15 cellular contexts compared by ENCODE assay signal in genomic region chr13:75725784-75726183, GRCh38.
DNase-seq lines count a peak whose midpoint lies in the region; ATAC-seq and TF ChIP-seq lines count a peak whose summit lies in the region.
"Had no signal": no experiment of that assay in that cellular context is flagged by ENCODE, and none has a peak within 500 bp of the region (broad histone marks: within the 10 kb centered on the region; RNA-seq: fewer than 3 reads in every experiment).

No MANE protein-coding gene starts in this region.

- BruUV-seq in PC-9 (replicated peaks; lab: Mats Ljungman, UMichigan) = no TSS peak

- POLR2A ChIA-PET in PC-9 (lab: Charles Lee; ENCODE audit: unreplicated experiment) = interaction anchor here (0.6 to 0.8 kb wide), 4 partner anchors 9 to 59 kb away, joined by 3 to 30 read pairs (median 5); no protein-coding TSS in a partner anchor

- H3K9me3 ChIP-seq in PC-9 (ENCODE audit: insufficient read depth, low read depth) (no peaks in the 10 kb centered on the region), endodermal cell (ENCODE audit: control insufficient read depth, low read length) (peaks cover 6% of the 10 kb centered on the region), mesenchymal stem cell (ENCODE audit: control insufficient read depth, low read length) (no peaks in the 10 kb centered on the region), upper lobe of right lung (no peaks in the 10 kb centered on the region)
- H3K9me3 ChIP-seq: BE2C, right atrium auricular region had no signal

- ATAC-seq in upper lobe of right lung (peak; percentile 58), HG03432 (IDR thresholded peaks at IDR 0.05; ENCODE audit: unreplicated experiment) (no peak)
- ATAC-seq: Right ventricle myocardium inferior had no signal

- H3K4me3 ChIP-seq in PC-9 (0 out of 2 replicates have a peak overlapping the region, but pooled peaks have one; percentile 25), endodermal cell (ENCODE audit: low read length) (no peak overlapping the region), mesenchymal stem cell (ENCODE audit: insufficient read depth in 1 of 2, low read depth in 1 of 2, low read length in 2 of 2) (no peak overlapping the region), upper lobe of right lung (no peak overlapping the region)
- H3K4me3 ChIP-seq: right atrium auricular region had no signal

- H3K14ac ChIP-seq in mesenchymal stem cell (ENCODE audit: low read length in 2 of 2) = no peak overlapping the region

- no peak overlapping the region for H3K23ac ChIP-seq in mesenchymal stem cell (ENCODE audit: low read length in 2 of 2)

- CTCF ChIA-PET in PC-9 (lab: Charles Lee) = no interaction called here

- no peak overlapping the region for H4K91ac ChIP-seq in mesenchymal stem cell (ENCODE audit: low read length)

- peaks cover 35% of the 10 kb centered on the region for H3K4me1 Mint-ChIP-seq in endodermal cell

- no peak overlapping the region for H3K4me3 Mint-ChIP-seq in endodermal cell

- no peaks in the 10 kb centered on the region for H3K27me3 Mint-ChIP-seq in endodermal cell (ENCODE audit: insufficient read depth)

- H3K27me3 ChIP-seq in PC-9 (ENCODE audit: insufficient read depth, low read depth) (no peaks in the 10 kb centered on the region), endodermal cell (ENCODE audit: control insufficient read depth, insufficient read depth, low read length, poor library complexity, severe bottlenecking) (no peaks in the 10 kb centered on the region), mesenchymal stem cell (ENCODE audit: control insufficient read depth in 1 of 2, insufficient read depth in 1 of 2, low read length in 2 of 2) (no peaks in the 10 kb centered on the region), upper lobe of right lung (no peaks in the 10 kb centered on the region)
- H3K27me3 ChIP-seq: BE2C, right atrium auricular region had no signal

- no peak overlapping the region for H3K9ac ChIP-seq in endodermal cell (ENCODE audit: extremely low read depth, low read length, poor library complexity, severe bottlenecking)
- H3K9ac ChIP-seq in mesenchymal stem cell (ENCODE audit: low read length) = peak overlapping the region; percentile 17

- no peaks in the 10 kb centered on the region for H3K79me2 ChIP-seq in PC-9 (ENCODE audit: low read depth)

- no peak overlapping the region for H2BK12ac ChIP-seq in mesenchymal stem cell (ENCODE audit: low read length in 2 of 2)

- H3F3A ChIP-seq in PC-9 (ENCODE audit: insufficient read depth, low read depth) = peaks cover 33% of the 10 kb centered on the region

- no peaks in the 10 kb centered on the region for H4K20me1 ChIP-seq in PC-9 (ENCODE audit: insufficient read depth)

- H3K9me3 Mint-ChIP-seq in endodermal cell = peaks cover 26% of the 10 kb centered on the region

- H2AK5ac ChIP-seq in mesenchymal stem cell (ENCODE audit: low read length, severe bottlenecking) = no peak overlapping the region

- H3K36me3 ChIP-seq in PC-9 (ENCODE audit: low read depth) (no peaks in the 10 kb centered on the region), endodermal cell (ENCODE audit: control insufficient read depth, insufficient read depth, low read length) (no peaks in the 10 kb centered on the region), mesenchymal stem cell (ENCODE audit: control insufficient read depth in 1 of 2, insufficient read depth in 2 of 2, low read depth in 1 of 2, low read length in 2 of 2) (no peaks in the 10 kb centered on the region), upper lobe of right lung (no peaks in the 10 kb centered on the region)
- H3K36me3 ChIP-seq: BE2C, right atrium auricular region had no signal

- no peak overlapping the region for H3K4ac ChIP-seq in mesenchymal stem cell (ENCODE audit: low read depth in 1 of 2, low read length in 2 of 2)

- no peaks in the 10 kb centered on the region for H3K9me2 ChIP-seq in PC-9 (ENCODE audit: insufficient read depth)

- no peak overlapping the region for H2BK15ac ChIP-seq in mesenchymal stem cell (ENCODE audit: low read depth, poor library complexity, severe bottlenecking)

- H3K27ac Mint-ChIP-seq in endodermal cell = peak overlapping the region; percentile 80

- H2BK5ac ChIP-seq in mesenchymal stem cell (ENCODE audit: low read depth, low read length, poor library complexity, severe bottlenecking) = no peak overlapping the region

- H2BK120ac ChIP-seq in mesenchymal stem cell (ENCODE audit: low read depth, low read length) = no peak overlapping the region

- DNase-seq in PC-9 (peak in 1 of 2 experiments; percentile 86), endodermal cell (no peak), mesenchymal stem cell (no peak), upper lobe of right lung (no peak), SK-N-DZ (ENCODE audit: low spot score) (no peak), posterior vena cava (ENCODE audit: low spot score) (no peak)
- DNase-seq: activated CD4-positive, CD25-positive, alpha-beta regulatory T cell treated with anti-CD3 and anti-CD28 coated beads, Interleukin-2, amount 50 U/mL, for 72 hours; amniotic stem cell; BE2C; GF-D8; mesendoderm; stimulated activated CD4-positive, alpha-beta T cell treated with anti-CD3 and anti-CD28 coated beads, Interleukin-2, amount 100 ng/mL, for 24 hours had no signal

- H2AFZ ChIP-seq in PC-9 (no peak overlapping the region), mesenchymal stem cell (ENCODE audit: low read depth, low read length) (no peak overlapping the region)

- H3K4me2 ChIP-seq in PC-9 (peak overlapping the region; percentile 63), mesenchymal stem cell (ENCODE audit: low read length, poor library complexity, severe bottlenecking) (no peak overlapping the region)

- H3K18ac ChIP-seq in mesenchymal stem cell (ENCODE audit: low read depth in 1 of 2, low read length in 2 of 2) = no peak overlapping the region

- intact Hi-C loops in PC-9 (cut with micrococcal nuclease; ENCODE audit: unreplicated experiment) (loop anchor here (1.0 to 2.0 kb wide), 3 partner anchors 20 to 63 kb away; no protein-coding TSS in a partner anchor), upper lobe of right lung (cut with DNase I) (no loop called here), posterior vena cava (cut with DNase I) (no loop called here)

- H3K79me1 ChIP-seq in mesenchymal stem cell (replicated peaks; ENCODE audit: low read length, poor library complexity, severe bottlenecking) = peaks cover 5% of the 10 kb centered on the region

- H3K4me1 ChIP-seq in PC-9 (replicated peaks; ENCODE audit: insufficient read depth) (peaks cover 37% of the 10 kb centered on the region), endodermal cell (ENCODE audit: control insufficient read depth, insufficient read depth, low read length) (peaks cover 21% of the 10 kb centered on the region), mesenchymal stem cell (ENCODE audit: control insufficient read depth, insufficient read depth, low read depth, low read length) (no peaks in the 10 kb centered on the region), upper lobe of right lung (peaks cover 10% of the 10 kb centered on the region)
- H3K4me1 ChIP-seq: BE2C, right atrium auricular region had no signal

- TF ChIP-seq CTCF in PC-9 (conservative IDR thresholded peaks at IDR 0.05) = no peak
- no peak for TF ChIP-seq CTCF in endodermal cell (conservative IDR thresholded peaks at IDR 0.05)
- TF ChIP-seq CTCF in upper lobe of right lung (IDR thresholded peaks at IDR 0.05) = no peak

- H3K27ac ChIP-seq in PC-9 (peak overlapping the region; percentile 94), endodermal cell (ENCODE audit: low read depth, low read length) (no peak overlapping the region), mesenchymal stem cell (ENCODE audit: low read length, poor library complexity, severe bottlenecking) (no peak overlapping the region), upper lobe of right lung (peak overlapping the region; percentile 75)
- H3K27ac ChIP-seq: right atrium auricular region had no signal

- H4K8ac ChIP-seq in mesenchymal stem cell (ENCODE audit: low read length) = no peak overlapping the region

- peaks cover 21% of the 10 kb centered on the region for H3K36me3 Mint-ChIP-seq in endodermal cell (ENCODE audit: low read depth)

Comparison
In these comparisons a context has a peak if more than half of its experiments do, and no peak if none do; other contexts are left out.
1. H3K27ac ChIP-seq: peak in PC-9 (single experiment) and upper lobe of right lung (single experiment); none in endodermal cell (single experiment) and mesenchymal stem cell (single experiment).